ENCODE assay signal across 1 cellular context in the genomic region with DNA sequence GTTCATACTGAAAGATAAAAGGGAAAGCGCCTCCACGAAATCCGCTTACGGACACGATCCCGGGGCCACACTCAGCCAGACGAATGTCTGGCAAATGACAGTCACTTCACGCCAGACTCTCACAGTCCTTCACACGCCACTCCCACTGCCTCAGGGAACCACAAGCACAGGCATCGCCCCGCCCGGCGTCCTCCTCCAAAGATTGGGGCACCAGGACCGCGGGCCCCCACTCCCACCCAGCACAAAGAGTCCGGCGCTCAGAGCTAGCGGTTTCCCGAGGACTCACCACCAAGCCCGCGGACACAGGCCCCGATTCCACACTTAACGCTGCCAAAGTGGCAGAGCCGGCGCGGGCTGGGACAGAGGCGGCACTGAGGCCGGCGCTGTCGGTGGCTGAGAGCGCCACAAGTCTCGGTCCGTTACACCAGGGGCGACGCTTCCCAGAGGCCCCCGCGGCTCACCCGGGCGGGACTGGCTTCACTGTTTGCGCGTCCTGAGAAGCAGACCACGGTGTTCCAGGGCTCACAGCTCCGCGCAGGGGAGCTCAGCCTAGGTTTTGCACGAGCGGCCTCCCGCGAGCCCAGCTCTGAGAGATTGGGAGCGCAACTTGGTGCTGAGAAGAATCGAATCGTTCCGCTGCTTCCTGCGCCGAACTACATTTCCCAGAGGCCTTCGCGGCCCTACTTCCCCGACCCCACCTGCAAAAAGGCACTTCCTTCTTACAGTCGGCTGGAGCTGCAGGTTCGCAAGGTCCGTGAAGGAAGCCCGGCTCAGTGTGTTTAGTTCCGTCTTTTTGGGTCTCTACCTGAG.
TF ChIP-seq lines count a peak whose summit lies in the region.

Gene ZNF569 (minus strand): TSS at position 647 of the 810 bp plus-strand sequence. CDS start 22,523 bp downstream, outside the sequence.

TF ChIP-seq in K562, 482 proteins besides CTCF, POLR2A, EP300 and RAD21 (continued from another document and continues in another):
- TF ChIP-seq, protein P1, sequence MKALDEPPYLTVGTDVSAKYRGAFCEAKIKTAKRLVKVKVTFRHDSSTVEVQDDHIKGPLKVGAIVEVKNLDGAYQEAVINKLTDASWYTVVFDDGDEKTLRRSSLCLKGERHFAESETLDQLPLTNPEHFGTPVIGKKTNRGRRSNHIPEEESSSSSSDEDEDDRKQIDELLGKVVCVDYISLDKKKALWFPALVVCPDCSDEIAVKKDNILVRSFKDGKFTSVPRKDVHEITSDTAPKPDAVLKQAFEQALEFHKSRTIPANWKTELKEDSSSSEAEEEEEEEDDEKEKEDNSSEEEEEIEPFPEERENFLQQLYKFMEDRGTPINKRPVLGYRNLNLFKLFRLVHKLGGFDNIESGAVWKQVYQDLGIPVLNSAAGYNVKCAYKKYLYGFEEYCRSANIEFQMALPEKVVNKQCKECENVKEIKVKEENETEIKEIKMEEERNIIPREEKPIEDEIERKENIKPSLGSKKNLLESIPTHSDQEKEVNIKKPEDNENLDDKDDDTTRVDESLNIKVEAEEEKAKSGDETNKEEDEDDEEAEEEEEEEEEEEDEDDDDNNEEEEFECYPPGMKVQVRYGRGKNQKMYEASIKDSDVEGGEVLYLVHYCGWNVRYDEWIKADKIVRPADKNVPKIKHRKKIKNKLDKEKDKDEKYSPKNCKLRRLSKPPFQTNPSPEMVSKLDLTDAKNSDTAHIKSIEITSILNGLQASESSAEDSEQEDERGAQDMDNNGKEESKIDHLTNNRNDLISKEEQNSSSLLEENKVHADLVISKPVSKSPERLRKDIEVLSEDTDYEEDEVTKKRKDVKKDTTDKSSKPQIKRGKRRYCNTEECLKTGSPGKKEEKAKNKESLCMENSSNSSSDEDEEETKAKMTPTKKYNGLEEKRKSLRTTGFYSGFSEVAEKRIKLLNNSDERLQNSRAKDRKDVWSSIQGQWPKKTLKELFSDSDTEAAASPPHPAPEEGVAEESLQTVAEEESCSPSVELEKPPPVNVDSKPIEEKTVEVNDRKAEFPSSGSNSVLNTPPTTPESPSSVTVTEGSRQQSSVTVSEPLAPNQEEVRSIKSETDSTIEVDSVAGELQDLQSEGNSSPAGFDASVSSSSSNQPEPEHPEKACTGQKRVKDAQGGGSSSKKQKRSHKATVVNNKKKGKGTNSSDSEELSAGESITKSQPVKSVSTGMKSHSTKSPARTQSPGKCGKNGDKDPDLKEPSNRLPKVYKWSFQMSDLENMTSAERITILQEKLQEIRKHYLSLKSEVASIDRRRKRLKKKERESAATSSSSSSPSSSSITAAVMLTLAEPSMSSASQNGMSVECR (CRISPR knock-in tag; IDR thresholded peaks at IDR 0.05), result no peak
- TF ChIP-seq TEAD4 (IDR thresholded peaks at IDR 0.05; ENCODE audit: low read length) (no peak), TEAD4 (CRISPR knock-in tag; IDR thresholded peaks at IDR 0.05; ENCODE audit: borderline replicate concordance) (no peak), CHAMP1 (IDR thresholded peaks at IDR 0.05) (peak; percentile 45; the same call in 1 of the 2 replicates), FOXA3 (CRISPR knock-in tag; conservative IDR thresholded peaks at IDR 0.05 in 1 of 2, IDR thresholded peaks at IDR 0.05 in 1 of 2) (no peak), UBTF (IDR thresholded peaks at IDR 0.05; ENCODE audit: borderline replicate concordance in 1 of 2, low read depth in 2 of 2, low read length in 2 of 2) (0 out of 4 replicates have a peak, but pooled peaks of 1 of the 2 experiments have one; percentile 30), SRSF3 (IDR thresholded peaks at IDR 0.05; ENCODE audit: insufficient read depth, low read length) (0 out of 2 replicates have a peak, but pooled peaks have one; percentile 22), C11orf30 (IDR thresholded peaks at IDR 0.05; ENCODE audit: low read depth) (peak; percentile 29), FOXK2 (conservative IDR thresholded peaks at IDR 0.05 in 1 of 2, IDR thresholded peaks at IDR 0.05 in 1 of 2; ENCODE audit: low read depth in 2 of 2) (0 out of 4 replicates have a peak, but pooled peaks of 1 of the 2 experiments have one; percentile 6), DEAF1 (CRISPR knock-in tag; IDR thresholded peaks at IDR 0.05) (no peak), TAF7 (tag; IDR thresholded peaks at IDR 0.05) (peak; percentile 27), EP400 (IDR thresholded peaks at IDR 0.05) (peak; percentile 54; the same call in 1 of the 2 replicates), GTF2E2 (tag; IDR thresholded peaks at IDR 0.05) (no peak), NCOA1 (IDR thresholded peaks at IDR 0.05; ENCODE audit: low read depth) (peak; percentile 95), TOE1 (IDR thresholded peaks at IDR 0.05; ENCODE audit: borderline replicate concordance) (no peak), TOE1 (CRISPR knock-in tag; IDR thresholded peaks at IDR 0.05; ENCODE audit: borderline replicate concordance, low read depth) (no peak), SIN3A (IDR thresholded peaks at IDR 0.05; ENCODE audit: borderline replicate concordance in 2 of 2, control insufficient read depth in 1 of 2, low read depth in 2 of 2, low read length in 2 of 2) (0 out of 4 replicates have a peak, but pooled peaks of 1 of the 2 experiments have one; percentile 38), POLR2G (IDR thresholded peaks at IDR 0.05; ENCODE audit: low read depth, low read length) (peak; percentile 96), ZFP30 (CRISPR knock-in tag; IDR thresholded peaks at IDR 0.05; ENCODE audit: borderline replicate concordance) (no peak), TEAD2 (tag; IDR thresholded peaks at IDR 0.05) (no peak), NFIX (CRISPR knock-in tag; IDR thresholded peaks at IDR 0.05; ENCODE audit: low read depth) (no peak), TAF1 (IDR thresholded peaks at IDR 0.05; ENCODE audit: control insufficient read depth, extremely low read depth, insufficient read depth, low read length, severe bottlenecking) (peak; percentile 49), ZBTB7A (IDR thresholded peaks at IDR 0.05; ENCODE audit: borderline replicate concordance, control insufficient read depth, low read depth, low read length) (peak; percentile 38; the same call in 1 of the 2 replicates), RBFOX2 (IDR thresholded peaks at IDR 0.05; ENCODE audit: low read depth, low read length) (peak; percentile 91), SPI1 (IDR thresholded peaks at IDR 0.05; ENCODE audit: borderline replicate concordance, low read depth, low read length) (peak; percentile 87), ZNF644 (tag; IDR thresholded peaks at IDR 0.05; ENCODE audit: low read depth) (0 out of 2 replicates have a peak, but pooled peaks have one; percentile 38), TSC22D4 (tag; IDR thresholded peaks at IDR 0.05) (no peak), CREM (IDR thresholded peaks at IDR 0.05; ENCODE audit: low read depth) (peak; percentile 47; the same call in 1 of the 2 replicates), GABPA (tag; conservative IDR thresholded peaks at IDR 0.05; ENCODE audit: low read depth) (peak; percentile 96), ARHGAP35 (IDR thresholded peaks at IDR 0.05; ENCODE audit: partially characterized antibody) (no peak), ATF7 (IDR thresholded peaks at IDR 0.05) (peak; percentile 61; the same call in 1 of the 2 replicates)
- TF ChIP-seq, protein P2, sequence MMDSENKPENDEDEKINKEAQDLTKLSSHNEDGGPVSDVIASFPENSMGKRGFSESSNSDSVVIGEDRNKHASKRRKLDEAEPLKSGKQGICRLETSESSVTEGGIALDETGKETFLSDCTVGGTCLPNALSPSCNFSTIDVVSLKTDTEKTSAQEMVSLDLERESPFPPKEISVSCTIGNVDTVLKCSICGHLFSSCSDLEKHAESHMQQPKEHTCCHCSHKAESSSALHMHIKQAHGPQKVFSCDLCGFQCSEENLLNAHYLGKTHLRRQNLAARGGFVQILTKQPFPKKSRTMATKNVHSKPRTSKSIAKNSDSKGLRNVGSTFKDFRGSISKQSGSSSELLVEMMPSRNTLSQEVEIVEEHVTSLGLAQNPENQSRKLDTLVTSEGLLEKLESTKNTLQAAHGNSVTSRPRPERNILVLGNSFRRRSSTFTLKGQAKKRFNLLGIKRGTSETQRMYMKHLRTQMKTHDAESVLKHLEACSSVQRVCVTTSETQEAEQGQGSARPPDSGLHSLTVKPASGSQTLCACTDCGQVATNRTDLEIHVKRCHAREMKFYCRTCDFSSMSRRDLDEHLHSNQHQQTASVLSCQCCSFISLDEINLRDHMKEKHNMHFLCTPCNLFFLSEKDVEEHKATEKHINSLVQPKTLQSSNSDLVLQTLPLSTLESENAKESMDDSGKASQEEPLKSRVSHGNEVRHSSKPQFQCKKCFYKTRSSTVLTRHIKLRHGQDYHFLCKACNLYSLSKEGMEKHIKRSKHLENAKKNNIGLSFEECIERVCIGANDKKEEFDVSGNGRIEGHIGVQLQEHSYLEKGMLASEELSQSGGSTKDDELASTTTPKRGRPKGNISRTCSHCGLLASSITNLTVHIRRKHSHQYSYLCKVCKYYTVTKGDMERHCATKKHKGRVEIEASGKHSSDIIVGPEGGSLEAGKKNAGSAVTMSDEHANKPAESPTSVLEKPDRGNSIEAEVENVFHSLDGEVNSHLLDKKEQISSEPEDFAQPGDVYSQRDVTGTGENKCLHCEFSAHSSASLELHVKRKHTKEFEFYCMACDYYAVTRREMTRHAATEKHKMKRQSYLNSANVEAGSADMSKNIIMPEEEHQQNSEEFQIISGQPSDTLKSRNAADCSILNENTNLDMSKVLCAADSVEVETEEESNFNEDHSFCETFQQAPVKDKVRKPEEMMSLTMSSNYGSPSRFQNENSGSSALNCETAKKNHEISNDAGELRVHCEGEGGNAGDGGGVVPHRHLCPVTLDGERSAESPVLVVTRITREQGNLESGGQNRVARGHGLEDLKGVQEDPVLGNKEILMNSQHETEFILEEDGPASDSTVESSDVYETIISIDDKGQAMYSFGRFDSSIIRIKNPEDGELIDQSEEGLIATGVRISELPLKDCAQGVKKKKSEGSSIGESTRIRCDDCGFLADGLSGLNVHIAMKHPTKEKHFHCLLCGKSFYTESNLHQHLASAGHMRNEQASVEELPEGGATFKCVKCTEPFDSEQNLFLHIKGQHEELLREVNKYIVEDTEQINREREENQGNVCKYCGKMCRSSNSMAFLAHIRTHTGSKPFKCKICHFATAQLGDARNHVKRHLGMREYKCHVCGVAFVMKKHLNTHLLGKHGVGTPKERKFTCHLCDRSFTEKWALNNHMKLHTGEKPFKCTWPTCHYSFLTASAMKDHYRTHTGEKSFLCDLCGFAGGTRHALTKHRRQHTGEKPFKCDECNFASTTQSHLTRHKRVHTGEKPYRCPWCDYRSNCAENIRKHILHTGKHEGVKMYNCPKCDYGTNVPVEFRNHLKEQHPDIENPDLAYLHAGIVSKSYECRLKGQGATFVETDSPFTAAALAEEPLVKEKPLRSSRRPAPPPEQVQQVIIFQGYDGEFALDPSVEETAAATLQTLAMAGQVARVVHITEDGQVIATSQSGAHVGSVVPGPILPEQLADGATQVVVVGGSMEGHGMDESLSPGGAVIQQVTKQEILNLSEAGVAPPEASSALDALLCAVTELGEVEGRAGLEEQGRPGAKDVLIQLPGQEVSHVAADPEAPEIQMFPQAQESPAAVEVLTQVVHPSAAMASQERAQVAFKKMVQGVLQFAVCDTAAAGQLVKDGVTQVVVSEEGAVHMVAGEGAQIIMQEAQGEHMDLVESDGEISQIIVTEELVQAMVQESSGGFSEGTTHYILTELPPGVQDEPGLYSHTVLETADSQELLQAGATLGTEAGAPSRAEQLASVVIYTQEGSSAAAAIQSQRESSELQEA (IDR thresholded peaks at IDR 0.05; ENCODE audit: low read depth), result no peak
- TF ChIP-seq, protein P3, sequence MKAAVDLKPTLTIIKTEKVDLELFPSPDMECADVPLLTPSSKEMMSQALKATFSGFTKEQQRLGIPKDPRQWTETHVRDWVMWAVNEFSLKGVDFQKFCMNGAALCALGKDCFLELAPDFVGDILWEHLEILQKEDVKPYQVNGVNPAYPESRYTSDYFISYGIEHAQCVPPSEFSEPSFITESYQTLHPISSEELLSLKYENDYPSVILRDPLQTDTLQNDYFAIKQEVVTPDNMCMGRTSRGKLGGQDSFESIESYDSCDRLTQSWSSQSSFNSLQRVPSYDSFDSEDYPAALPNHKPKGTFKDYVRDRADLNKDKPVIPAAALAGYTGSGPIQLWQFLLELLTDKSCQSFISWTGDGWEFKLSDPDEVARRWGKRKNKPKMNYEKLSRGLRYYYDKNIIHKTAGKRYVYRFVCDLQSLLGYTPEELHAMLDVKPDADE (conservative IDR thresholded peaks at IDR 0.05; ENCODE audit: control insufficient read depth, low read depth, low read length), result 0 out of 2 replicates have a peak, but pooled peaks have one; percentile 31
